20 cellular contexts compared by ENCODE assay signal in the genomic region with DNA sequence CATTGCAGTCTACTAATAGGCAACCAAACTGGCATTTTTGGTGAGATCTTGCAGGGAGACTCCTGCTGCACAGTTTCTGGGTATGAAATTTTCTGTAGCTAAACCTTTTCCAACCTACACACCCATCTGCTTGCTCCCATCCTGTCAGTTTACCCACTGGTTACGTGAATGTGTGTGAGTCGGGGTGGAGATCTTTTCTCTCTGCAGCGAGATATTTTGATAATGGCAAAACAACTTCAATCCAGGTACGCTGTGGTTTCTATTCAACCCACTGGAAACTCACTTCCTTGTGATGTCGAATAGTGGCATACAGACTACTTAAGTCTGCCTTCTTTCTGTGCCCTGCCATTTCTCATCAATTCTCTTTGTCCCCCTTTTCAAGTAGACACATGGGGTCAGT.
"Had no signal": no experiment of that assay in that cellular context is flagged by ENCODE, and none has a peak within 500 bp of the region (broad histone marks: within the 10 kb centered on the region; RNA-seq: fewer than 3 reads in every experiment).

No MANE protein-coding gene starts in this region.

- H3K27me3 ChIP-seq: brain microvascular endothelial cell, gastroesophageal sphincter, right atrium auricular region, thyroid gland had no signal

- H3K4me3 ChIP-seq: gastroesophageal sphincter, heart left ventricle, right atrium auricular region, thyroid gland had no signal

- ATAC-seq: activated CD8-positive, alpha-beta memory T cell treated with anti-CD3 and anti-CD28 coated beads, Interleukin-2, amount 10 ng/mL, durations not matched to agents 7 days and 5 days; esophagus mucosa; gastroesophageal sphincter; heart left ventricle had no signal

- DNase-seq: activated CD4-positive, alpha-beta memory T cell treated with anti-CD3 and anti-CD28 coated beads, Interleukin-2, amount 10 ng/mL, durations not matched to agents 7 days and 5 days; activated CD8-positive, alpha-beta memory T cell treated with anti-CD3 and anti-CD28 coated beads, Interleukin-2, amount 10 ng/mL, durations not matched to agents 7 days and 5 days; activated effector memory CD4-positive, alpha-beta T cell treated with anti-CD3 and anti-CD28 coated beads, Interleukin-2, amount 50 U/mL, for 16 hours; activated T-cell treated with anti-CD3 and anti-CD28 coated beads, Interleukin-2, amount 50 U/mL, for 48 hours; aorta; brain microvascular endothelial cell; cerebellar nuclear complex; cortex of kidney; effector CD4-positive, alpha-beta T cell; heart left ventricle; kidney glomerular epithelial cell; mesenchymal stem cell; nephron progenitor cell; occipital lobe; stimulated activated CD4-positive, alpha-beta T cell treated with anti-CD3 and anti-CD28 coated beads, Interleukin-2, amount 100 ng/mL, for 24 hours; stimulated activated naive CD4-positive, alpha-beta T cell treated with Interleukin-2 at 50 U/mL for 16 hours; thyroid gland had no signal

- H3K36me3 ChIP-seq: brain microvascular endothelial cell, heart left ventricle, right atrium auricular region, thyroid gland had no signal

- H3K4me3 Mint-ChIP-seq: activated CD4-positive, alpha-beta memory T cell treated with anti-CD3 and anti-CD28 coated beads, Interleukin-2, amount 10 ng/mL, durations not matched to agents 7 days and 5 days; activated CD8-positive, alpha-beta memory T cell treated with anti-CD3 and anti-CD28 coated beads, Interleukin-2, amount 10 ng/mL, durations not matched to agents 7 days and 5 days; nephron progenitor cell had no signal

- H3K9me3 Mint-ChIP-seq: activated CD4-positive, alpha-beta memory T cell treated with anti-CD3 and anti-CD28 coated beads, Interleukin-2, amount 10 ng/mL, durations not matched to agents 7 days and 5 days had no signal

- H3K9me3 ChIP-seq: gastroesophageal sphincter, heart left ventricle, right atrium auricular region, thyroid gland had no signal

- H3K27ac Mint-ChIP-seq: activated CD4-positive, alpha-beta memory T cell treated with anti-CD3 and anti-CD28 coated beads, Interleukin-2, amount 10 ng/mL, durations not matched to agents 7 days and 5 days; activated CD8-positive, alpha-beta memory T cell treated with anti-CD3 and anti-CD28 coated beads, Interleukin-2, amount 10 ng/mL, durations not matched to agents 7 days and 5 days; nephron progenitor cell had no signal

- H3K27ac ChIP-seq: brain microvascular endothelial cell, heart left ventricle, right atrium auricular region, thyroid gland had no signal
